Comparison of ENCODE assay signal across 16 cellular contexts in genomic region chr16:73202176-73202729, GRCh38.
DNase-seq lines count a peak whose midpoint lies in the region; ATAC-seq and TF ChIP-seq lines count a peak whose summit lies in the region.
"Had no signal": no experiment of that assay in that cellular context is flagged by ENCODE, and none has a peak within 500 bp of the region (broad histone marks: within the 10 kb centered on the region; RNA-seq: fewer than 3 reads in every experiment).

No MANE protein-coding gene starts in this region.

- TF ChIP-seq EP300 in transverse colon (IDR thresholded peaks at IDR 0.05; ENCODE audit: low read depth), result no peak

- WGBS in transverse colon (ENCODE audit: low coverage in 1 of 2), 2 donors, result 28 to 38% methylated on average over 4 to 5 of the region's 5 CpGs

- ATAC-seq in Right ventricle myocardium inferior, result peak; percentile 56
- no peak for ATAC-seq in activated CD8-positive, alpha-beta memory T cell treated with anti-CD3 and anti-CD28 coated beads, Interleukin-2, amount 10 ng/mL, durations not matched to agents 7 days and 5 days

- no peak overlapping the region for H3K4me3 Mint-ChIP-seq in activated CD8-positive, alpha-beta memory T cell treated with anti-CD3 and anti-CD28 coated beads, Interleukin-2, amount 10 ng/mL, durations not matched to agents 7 days and 5 days

- H3K4me1 Mint-ChIP-seq in activated CD8-positive, alpha-beta memory T cell treated with anti-CD3 and anti-CD28 coated beads, Interleukin-2, amount 10 ng/mL, durations not matched to agents 7 days and 5 days, result no peaks in the 10 kb centered on the region

- no peak overlapping the region for H3K27ac Mint-ChIP-seq in activated CD8-positive, alpha-beta memory T cell treated with anti-CD3 and anti-CD28 coated beads, Interleukin-2, amount 10 ng/mL, durations not matched to agents 7 days and 5 days
- H3K27ac Mint-ChIP-seq: progenitor cell of endocrine pancreas had no signal

- no peaks in the 10 kb centered on the region for H3K36me3 ChIP-seq in transverse colon

- H3K27ac ChIP-seq in transverse colon, result peak overlapping the region in 1 of 4 donors; percentile 32

- TF ChIP-seq CTCF in transverse colon (IDR thresholded peaks at IDR 0.05), result no peak

- no peaks in the 10 kb centered on the region for H3K36me3 Mint-ChIP-seq in activated CD8-positive, alpha-beta memory T cell treated with anti-CD3 and anti-CD28 coated beads, Interleukin-2, amount 10 ng/mL, durations not matched to agents 7 days and 5 days

- intact Hi-C loops in Right ventricle myocardium inferior (cut with DNase I), result no loop called here
- intact Hi-C loops in cardiac septum (cut with DNase I), result no loop called here
- intact Hi-C loops in transverse colon (cut with DNase I; ENCODE audit: low total_unique reads), result no loop called here

- DNase-seq in Right ventricle myocardium inferior (ENCODE audit: missing footprints), result no peak
- DNase-seq in cardiac septum (ENCODE audit: low spot score), result no peak
- DNase-seq in amniotic epithelial cell (ENCODE audit: low read depth), result peak; percentile 62
- peak; percentile 95 for DNase-seq in iris pigment epithelial cell (ENCODE audit: low read depth)
- peak; percentile 79 for DNase-seq in transverse colon
- DNase-seq in activated CD8-positive, alpha-beta memory T cell treated with anti-CD3 and anti-CD28 coated beads, Interleukin-2, amount 10 ng/mL, durations not matched to agents 7 days and 5 days, result no peak
- DNase-seq in hypothalamus (lab: John Stamatoyannopoulos, UW), result no peak
- no peak for DNase-seq in activated naive CD4-positive, alpha-beta T cell treated with anti-CD3 and anti-CD28 coated beads, Interleukin-2, amount 50 U/mL, for 16 hours
- DNase-seq: 8988T; activated CD4-positive, alpha-beta T cell treated with anti-CD3 and anti-CD28 coated beads, Interleukin-2, amount 50 U/mL, for 1 hour; activated gamma-delta T cell; NCI-H1105; NK-92 treated with Interleukin-12 subunit alpha and Interleukin-12 subunit beta, amount 100 ng/mL, for 24 hours had no signal

- CTCF ChIA-PET in activated CD8-positive, alpha-beta memory T cell treated with anti-CD3 and anti-CD28 coated beads, Interleukin-2, amount 10 ng/mL, durations not matched to agents 7 days and 5 days (lab: Charles Lee), result no interaction called here

- no peak for TF ChIP-seq POLR2A in transverse colon (IDR thresholded peaks at IDR 0.05)

- no peaks in the 10 kb centered on the region for H3K27me3 Mint-ChIP-seq in activated CD8-positive, alpha-beta memory T cell treated with anti-CD3 and anti-CD28 coated beads, Interleukin-2, amount 10 ng/mL, durations not matched to agents 7 days and 5 days

- in situ Hi-C loops in transverse colon (cut with MboI; ENCODE audit: low pct_ligation_motif_present in 1 of 4, low pct_unique_long_range_greater_than_20kb in 1 of 4, low sequenced_read_pairs in 3 of 4), result no loop called here

- no peaks in the 10 kb centered on the region for H3K27me3 ChIP-seq in transverse colon

- H3K9me3 ChIP-seq in transverse colon, result no peaks in the 10 kb centered on the region

- H3K9me3 Mint-ChIP-seq in activated CD8-positive, alpha-beta memory T cell treated with anti-CD3 and anti-CD28 coated beads, Interleukin-2, amount 10 ng/mL, durations not matched to agents 7 days and 5 days (ENCODE audit: low read depth), result peaks cover 3% of the 10 kb centered on the region

- peaks cover 5 to 37% (median 23%) of the 10 kb centered on the region in 4 donors for H3K4me1 ChIP-seq in transverse colon

- no peak overlapping the region for H3K4me3 ChIP-seq in transverse colon
- H3K4me3 ChIP-seq: coronary artery, lung had no signal

Comparison
In these comparisons a context has a peak if more than half of its experiments do, and no peak if none do; other contexts are left out.
1. DNase-seq: peak in amniotic epithelial cell (single experiment), iris pigment epithelial cell (single experiment) and transverse colon (single experiment); none in Right ventricle myocardium inferior (single experiment), cardiac septum (single experiment), activated CD8-positive, alpha-beta memory T cell treated with anti-CD3 and anti-CD28 coated beads, Interleukin-2, amount 10 ng/mL, durations not matched to agents 7 days and 5 days (single experiment), hypothalamus (0 of 51) and activated naive CD4-positive, alpha-beta T cell treated with anti-CD3 and anti-CD28 coated beads, Interleukin-2, amount 50 U/mL, for 16 hours (single experiment).